In genomic region chr10:19168584-19168983, GRCh38 we compare ENCODE assay signal across 18 cellular contexts.
A peak's percentile ranks its signal among the peaks of the same experiment; 100 is the strongest.
DNase-seq lines count a peak whose midpoint lies in the region; ATAC-seq and TF ChIP-seq lines count a peak whose summit lies in the region.
"Had no signal": no experiment of that assay in that cellular context is flagged by ENCODE, and none has a peak within 500 bp of the region (broad histone marks: within the 10 kb centered on the region; RNA-seq: fewer than 3 reads in every experiment).

No MANE protein-coding gene starts in this region.

- H3K4me3 Mint-ChIP-seq in Calu3 (ENCODE audit: low read depth, unreplicated experiment) (no peak overlapping the region), WTC11 (no peak overlapping the region)
- H3K4me3 Mint-ChIP-seq: activated CD4-positive, alpha-beta memory T cell treated with anti-CD3 and anti-CD28 coated beads for 36 hours; CD14-positive monocyte had no signal

- POLR2A ChIA-PET in WTC11 (lab: Charles Lee): no interaction called here

- BruUV-seq in Calu3 (replicated peaks; lab: Mats Ljungman, UMichigan): no TSS peak

- H3K4me2 ChIP-seq in KMS-11: no peak overlapping the region
- no peak overlapping the region for H3K4me2 ChIP-seq in GM23248 (ENCODE audit: unreplicated experiment)

- H3K27me3 ChIP-seq in KMS-11 (ENCODE audit: insufficient read depth, low read depth): no peaks in the 10 kb centered on the region
- H3K27me3 ChIP-seq in GM23248 (replicated peaks; ENCODE audit: insufficient read depth): no peaks in the 10 kb centered on the region
- H3K27me3 ChIP-seq: heart left ventricle, Peyer's patch, stomach had no signal

- no peaks in the 10 kb centered on the region for H3K9me2 ChIP-seq in GM23248 (ENCODE audit: insufficient read depth)

- H3K79me2 ChIP-seq in KMS-11 (ENCODE audit: insufficient read depth, low read depth) (no peaks in the 10 kb centered on the region), GM23248 (ENCODE audit: insufficient read depth) (no peaks in the 10 kb centered on the region)

- H4K20me1 ChIP-seq in KMS-11 (ENCODE audit: insufficient read depth): no peaks in the 10 kb centered on the region
- no peaks in the 10 kb centered on the region for H4K20me1 ChIP-seq in GM23248 (ENCODE audit: insufficient read depth)

- no peaks in the 10 kb centered on the region for H3K36me3 Mint-ChIP-seq in Calu3 (ENCODE audit: insufficient read depth, unreplicated experiment)
- H3K36me3 Mint-ChIP-seq in WTC11: no peaks in the 10 kb centered on the region
- H3K36me3 Mint-ChIP-seq: activated CD4-positive, alpha-beta memory T cell treated with anti-CD3 and anti-CD28 coated beads for 36 hours; CD14-positive monocyte had no signal

- intact Hi-C loops in Calu3 (cut with micrococcal nuclease; ENCODE audit: unreplicated experiment) (no loop called here), head of caudate nucleus (cut with DNase I) (no loop called here)

- H3K9ac ChIP-seq in KMS-11: no peak overlapping the region
- H3K9ac ChIP-seq in GM23248: no peak overlapping the region

- no peaks in the 10 kb centered on the region for H3K27me3 Mint-ChIP-seq in Calu3 (ENCODE audit: unreplicated experiment)
- H3K27me3 Mint-ChIP-seq in WTC11 (ENCODE audit: low read depth): no peaks in the 10 kb centered on the region
- H3K27me3 Mint-ChIP-seq: activated CD4-positive, alpha-beta memory T cell treated with anti-CD3 and anti-CD28 coated beads for 36 hours had no signal

- no peaks in the 10 kb centered on the region for H3K36me3 ChIP-seq in KMS-11 (ENCODE audit: insufficient read depth)
- H3K36me3 ChIP-seq in GM23248 (ENCODE audit: low read depth): no peaks in the 10 kb centered on the region
- H3K36me3 ChIP-seq: heart left ventricle, Peyer's patch, stomach had no signal

- H3K4me1 ChIP-seq in KMS-11 (ENCODE audit: low read depth, poor library complexity, severe bottlenecking) (no peaks in the 10 kb centered on the region), GM23248 (ENCODE audit: insufficient read depth) (no peaks in the 10 kb centered on the region)
- H3K4me1 ChIP-seq: heart left ventricle, Peyer's patch, stomach had no signal

- H3K4me1 Mint-ChIP-seq in Calu3 (ENCODE audit: low read depth, unreplicated experiment) (no peaks in the 10 kb centered on the region), WTC11 (peaks cover 4% of the 10 kb centered on the region)
- H3K4me1 Mint-ChIP-seq: CD14-positive monocyte had no signal

- WGBS in GM23248 (ENCODE audit: low coverage in 1 of 2, low lambda C conversion rate in 2 of 2, missing lambda C conversion rate in 2 of 2), 2 experiments: 61 to 82% methylated on average over 2 of the region's 2 CpGs

- peak; percentile 96 for ATAC-seq in WTC11
- no peak for ATAC-seq in HG02763 (IDR thresholded peaks at IDR 0.05; ENCODE audit: unreplicated experiment)
- no peak for ATAC-seq in GM18502 (IDR thresholded peaks at IDR 0.05; ENCODE audit: poor library complexity, unreplicated experiment)
- ATAC-seq: heart left ventricle had no signal

- H3K9me3 Mint-ChIP-seq in Calu3 (ENCODE audit: low read depth, unreplicated experiment): peaks cover 7% of the 10 kb centered on the region
- no peaks in the 10 kb centered on the region for H3K9me3 Mint-ChIP-seq in WTC11

- TF ChIP-seq CTCF in Calu3 (IDR thresholded peaks at IDR 0.05; ENCODE audit: unreplicated experiment): no peak
- 0 out of 2 replicates have a peak, but pooled peaks have one; percentile 35 for TF ChIP-seq CTCF in KMS-11 (conservative IDR thresholded peaks at IDR 0.05; ENCODE audit: low read depth, low read length)
- peak; percentile 35; the same call in 1 of the 2 replicates for TF ChIP-seq CTCF in WTC11 (IDR thresholded peaks at IDR 0.05)

- in situ Hi-C loops in GM23248 (cut with MboI): no loop called here

- no peak overlapping the region for H3K27ac ChIP-seq in KMS-11
- H3K27ac ChIP-seq in GM23248: no peak overlapping the region
- H3K27ac ChIP-seq: heart left ventricle, Peyer's patch, stomach had no signal

- no peak overlapping the region for H2AFZ ChIP-seq in KMS-11 (ENCODE audit: low read depth)
- no peak overlapping the region for H2AFZ ChIP-seq in GM23248

- DNase-seq in Calu3: peak; percentile 9
- peak; percentile 60 for DNase-seq in WTC11 (ENCODE audit: low spot score)
- DNase-seq in iPS-NIHi7 (ENCODE audit: extremely low spot score): peak; percentile 60
- no peak for DNase-seq in head of caudate nucleus
- no peak for DNase-seq in GM23248
- DNase-seq: activated CD4-positive, alpha-beta memory T cell treated with anti-CD3 and anti-CD28 coated beads for 36 hours; activated effector memory CD4-positive, alpha-beta T cell treated with Interleukin-2 at 50 U/mL for 16 hours; HCEC 1CT; heart left ventricle; NCI-H1048; NCI-H2227 treated with DMSO at 0.1 percent for 48 hours; Peyer's patch; stomach; T-helper 9 cell had no signal

- H3K9me3 ChIP-seq in GM23248 (ENCODE audit: low read depth): no peaks in the 10 kb centered on the region
- H3K9me3 ChIP-seq: heart left ventricle, Peyer's patch had no signal

- H3K27ac Mint-ChIP-seq in Calu3 (ENCODE audit: unreplicated experiment) (no peak overlapping the region), WTC11 (no peak overlapping the region)
- H3K27ac Mint-ChIP-seq: activated CD4-positive, alpha-beta memory T cell treated with anti-CD3 and anti-CD28 coated beads for 36 hours; CD14-positive monocyte had no signal

- CTCF ChIA-PET in Calu3 (lab: Charles Lee): no interaction called here
- CTCF ChIA-PET in WTC11 (lab: Charles Lee): interaction anchor here (0.6 to 1.6 kb wide), 13 partner anchors 11 to 457 kb away, joined by 3 to 8 read pairs (median 3); no protein-coding TSS in a partner anchor

- H3F3A ChIP-seq in GM23248 (ENCODE audit: insufficient read depth): no peaks in the 10 kb centered on the region

- H3K4me3 ChIP-seq in KMS-11 (IDR thresholded peaks at IDR 0.05; ENCODE audit: insufficient read depth, low read depth, low read length): no peak overlapping the region
- H3K4me3 ChIP-seq in GM23248: no peak overlapping the region
- H3K4me3 ChIP-seq: heart left ventricle, Peyer's patch, stomach had no signal

TF ChIP-seq in WTC11, 78 proteins besides CTCF, POLR2A, EP300 and RAD21:
- TF ChIP-seq NR2C2 (CRISPR knock-in tag; IDR thresholded peaks at IDR 0.05): no peak
- TF ChIP-seq, protein P1, sequence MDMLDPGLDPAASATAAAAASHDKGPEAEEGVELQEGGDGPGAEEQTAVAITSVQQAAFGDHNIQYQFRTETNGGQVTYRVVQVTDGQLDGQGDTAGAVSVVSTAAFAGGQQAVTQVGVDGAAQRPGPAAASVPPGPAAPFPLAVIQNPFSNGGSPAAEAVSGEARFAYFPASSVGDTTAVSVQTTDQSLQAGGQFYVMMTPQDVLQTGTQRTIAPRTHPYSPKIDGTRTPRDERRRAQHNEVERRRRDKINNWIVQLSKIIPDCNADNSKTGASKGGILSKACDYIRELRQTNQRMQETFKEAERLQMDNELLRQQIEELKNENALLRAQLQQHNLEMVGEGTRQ (CRISPR knock-in tag; IDR thresholded peaks at IDR 0.05): no peak
- TF ChIP-seq OVOL2 (CRISPR knock-in tag; IDR thresholded peaks at IDR 0.05; ENCODE audit: borderline replicate concordance): no peak
- TF ChIP-seq CREB1 (CRISPR knock-in tag; IDR thresholded peaks at IDR 0.05): no peak
- no peak for TF ChIP-seq SP1 (CRISPR knock-in tag; conservative IDR thresholded peaks at IDR 0.05)
- TF ChIP-seq, protein P2, sequence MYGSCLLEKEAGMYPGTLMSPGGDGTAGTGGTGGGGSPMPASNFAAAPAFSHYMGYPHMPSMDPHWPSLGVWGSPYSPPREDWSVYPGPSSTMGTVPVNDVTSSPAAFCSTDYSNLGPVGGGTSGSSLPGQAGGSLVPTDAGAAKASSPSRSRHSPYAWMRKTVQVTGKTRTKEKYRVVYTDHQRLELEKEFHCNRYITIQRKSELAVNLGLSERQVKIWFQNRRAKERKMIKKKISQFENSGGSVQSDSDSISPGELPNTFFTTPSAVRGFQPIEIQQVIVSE (CRISPR knock-in tag; IDR thresholded peaks at IDR 0.05; ENCODE audit: borderline replicate concordance): no peak
- no peak for TF ChIP-seq USF1 (CRISPR knock-in tag; IDR thresholded peaks at IDR 0.05)
- TF ChIP-seq ZNF416 (CRISPR knock-in tag; IDR thresholded peaks at IDR 0.05): no peak
- TF ChIP-seq NFYB (CRISPR knock-in tag; conservative IDR thresholded peaks at IDR 0.05; ENCODE audit: low read depth): no peak
- TF ChIP-seq GRHL2 (CRISPR knock-in tag; IDR thresholded peaks at IDR 0.05; ENCODE audit: insufficient replicate concordance, severe bottlenecking): no peak

Comparison
In these comparisons a context has a peak if more than half of its experiments do, and no peak if none do; other contexts are left out.
1. DNase-seq: peak in Calu3 (single experiment), WTC11 (single experiment) and iPS-NIHi7 (single experiment); none in head of caudate nucleus (0 of 42) and GM23248 (single experiment).